8 cellular contexts compared by ENCODE assay signal in genomic region chrX:148501121-148502066, GRCh38. TPM values are rescaled to one million over a fixed set of nuclear protein-coding genes. Genes with fewer than 3 reads are reported as not detected.
DNase-seq lines count a peak whose midpoint lies in the region; ATAC-seq and FAIRE-seq lines count a peak whose summit lies in the region.

No MANE protein-coding gene starts in this region.

- H3K36me3 ChIP-seq in small intestine (ENCODE audit: control insufficient read depth in 2 of 2, insufficient read depth in 2 of 2, low read length in 2 of 2): no peaks in the 10 kb centered on the region

- no peaks in the 10 kb centered on the region for H3K4me1 ChIP-seq in small intestine (ENCODE audit: control insufficient read depth in 2 of 2, insufficient read depth in 1 of 2, low read depth in 1 of 2, low read length in 1 of 2)

- no peaks in the 10 kb centered on the region for H3K9me3 ChIP-seq in small intestine (ENCODE audit: control insufficient read depth, low read depth)

- ATAC-seq in HG03175 (IDR thresholded peaks at IDR 0.05; ENCODE audit: unreplicated experiment) (peak; percentile 26), left ventricle myocardium superior (no peak), GM18520 (IDR thresholded peaks at IDR 0.05; ENCODE audit: unreplicated experiment) (no peak)

- H3K27ac ChIP-seq in small intestine (ENCODE audit: low read depth in 1 of 2, low read length in 1 of 2): no peak overlapping the region

- DNase-seq in Daoy (ENCODE audit: low read depth) (peak; percentile 2), left ventricle myocardium superior (peak; percentile 15), small intestine (no peak), dermis blood vessel endothelial cell (no peak), NCI-H1092 (lab: John Stamatoyannopoulos, UW) (no peak)
- DNase-seq in activated T-cell treated with anti-CD3 and anti-CD28 coated beads, Interleukin-2, amount 50 U/mL, for 48 hours: peak; percentile 39 to 44

- no peak for FAIRE-seq in small intestine (lab: Jason Lieb, UNC)

- WGBS in small intestine, 3 donors: 3 to 44% (median 16%) methylated on average over 31 to 60 of the region's 60 CpGs

- intact Hi-C loops in left ventricle myocardium superior (cut with micrococcal nuclease): no loop called here

- peak overlapping the region; percentile 29 to 45 for H3K4me3 ChIP-seq in small intestine (ENCODE audit: low read depth in 1 of 2, low read length in 2 of 2)

- H3K27me3 ChIP-seq in small intestine (ENCODE audit: control insufficient read depth in 2 of 2, insufficient read depth in 2 of 2, low read length in 2 of 2): peaks cover 3 to 5% of the 10 kb centered on the region in 2 donors

RNA-seq across cellular contexts. Expression of gene AFF2, which starts 1.0 kb away (rescaled TPM):
- 0.06 TPM in 1 of 2 replicates, not detected in the other for total RNA-seq in Daoy (2014; rRNA removed; shearing (Covaris generic))
- total RNA-seq in left ventricle myocardium superior (0.30 TPM), dermis blood vessel endothelial cell (under 0.01 TPM in 1 of 2 replicates, not detected in the other)
- polyA plus RNA-seq in small intestine: under 1 TPM in 1 of 3 donors, not detected in 2; 0.34 TPM

Comparison
In these comparisons a context has a peak if more than half of its experiments do, and no peak if none do; other contexts are left out.
1. DNase-seq: peak in Daoy (single experiment), activated T-cell treated with anti-CD3 and anti-CD28 coated beads, Interleukin-2, amount 50 U/mL, for 48 hours (2 of 2) and left ventricle myocardium superior (single experiment); none in small intestine (single experiment), dermis blood vessel endothelial cell (single experiment) and NCI-H1092 (single experiment).